Comparison of ENCODE assay signal across 15 cellular contexts in the genomic region with DNA sequence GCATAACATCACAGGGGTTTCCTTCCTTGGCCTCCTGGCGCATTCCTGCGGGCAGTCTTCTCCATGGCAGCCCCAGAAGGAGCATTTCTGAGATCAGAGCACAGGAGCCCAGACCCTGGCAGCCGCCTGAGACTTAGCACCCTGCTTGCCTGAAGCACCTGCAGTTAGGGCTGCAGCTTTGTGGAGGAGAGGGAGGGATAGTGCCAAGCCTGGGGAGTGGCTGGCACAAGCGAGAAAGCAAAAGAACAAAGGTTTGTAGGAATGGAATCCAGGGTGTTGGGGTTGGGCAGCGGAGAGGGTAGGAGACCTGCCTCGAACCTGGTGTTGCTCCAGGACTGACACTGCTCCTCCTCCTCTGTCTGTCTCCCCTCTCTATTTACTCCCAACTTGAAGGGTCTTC.
"Had no signal": no experiment of that assay in that cellular context is flagged by ENCODE, and none has a peak within 500 bp of the region (broad histone marks: within the 10 kb centered on the region; RNA-seq: fewer than 3 reads in every experiment).

No MANE protein-coding gene starts in this region.

- H3K36me3 ChIP-seq: esophagus squamous epithelium, thoracic aorta had no signal

- H3K4me1 ChIP-seq: parathyroid adenoma had no signal

- H3K27me3 ChIP-seq: neutrophil had no signal

- H3K27ac ChIP-seq: esophagus squamous epithelium, neutrophil, parathyroid adenoma, thoracic aorta had no signal

- H3K9me3 ChIP-seq: esophagus squamous epithelium, neutrophil, thoracic aorta had no signal

- DNase-seq: activated CD4-positive, alpha-beta memory T cell treated with anti-CD3 and anti-CD28 coated beads for 36 hours; activated naive CD4-positive, alpha-beta T cell treated with Interleukin-2 at 50 U/mL for 16 hours; activated naive CD8-positive, alpha-beta T cell treated with anti-CD3 and anti-CD28 coated beads, Interleukin-2, amount 50 U/mL, for 24 hours; aorta; effector memory CD8-positive, alpha-beta T cell; esophagus squamous epithelium; mesenchymal stem cell; stimulated activated CD4-positive, alpha-beta T cell treated with anti-CD3 and anti-CD28 coated beads, Interleukin-4, amount 100 ng/mL, for 24 hours had no signal

- ATAC-seq: activated naive CD8-positive, alpha-beta T cell treated with anti-CD3 and anti-CD28 coated beads, Interleukin-2, amount 50 U/mL, for 24 hours; activated T-helper 17 cell treated with anti-CD3 and anti-CD28 coated beads, Interleukin-2, amount 50 U/mL, for 72 hours; effector memory CD8-positive, alpha-beta T cell; natural killer cell treated with Interleukin-12 subunit alpha and Interleukin-12 subunit beta and Interleukin-15 and Interleukin-18, amount 100 ng/mL, for 72 hours; sciatic nerve; stimulated activated effector memory CD8-positive, alpha-beta T cell treated with anti-CD3 and anti-CD28 coated beads, Interleukin-12 subunit alpha, Interleukin-12 subunit beta, amount 100 ng/mL, for 72 hours had no signal

- H3K4me3 ChIP-seq: esophagus squamous epithelium, thoracic aorta had no signal

- H3K9ac ChIP-seq: parathyroid adenoma had no signal
